ENCODE assay signal across 1 cellular context in the genomic region with DNA sequence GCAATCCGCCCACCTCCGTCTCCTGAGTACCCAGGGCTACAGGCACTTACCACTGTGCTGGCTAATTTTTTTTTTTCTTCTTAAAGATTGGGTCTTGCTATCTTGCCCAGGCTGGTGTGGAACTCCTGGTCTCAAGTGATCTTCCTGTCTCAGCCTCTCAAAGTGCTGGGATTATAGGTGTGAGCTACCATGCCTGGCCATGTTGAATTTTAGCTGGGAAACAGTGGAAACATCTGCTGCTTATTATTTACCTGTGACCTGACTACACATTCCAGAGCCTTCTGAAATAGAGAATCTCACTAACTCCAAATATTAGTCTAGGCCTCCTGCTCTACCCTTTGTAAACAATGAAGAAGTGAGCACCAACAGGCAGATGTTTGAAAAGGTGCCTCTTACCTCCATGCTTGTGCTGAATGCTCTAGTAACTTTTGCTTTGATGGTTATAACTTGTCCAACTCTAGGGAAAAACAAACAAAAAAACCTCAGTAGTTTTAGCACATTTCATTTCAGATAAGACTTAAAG.
A peak's percentile ranks its signal among the peaks of the same experiment; 100 is the strongest.
TF ChIP-seq lines count a peak whose summit lies in the region.

No MANE protein-coding gene starts in this region.

TF ChIP-seq in HepG2, 621 proteins besides CTCF, POLR2A, EP300 and RAD21 (continued from another document and continues in another):
- TF ChIP-seq, protein P1, sequence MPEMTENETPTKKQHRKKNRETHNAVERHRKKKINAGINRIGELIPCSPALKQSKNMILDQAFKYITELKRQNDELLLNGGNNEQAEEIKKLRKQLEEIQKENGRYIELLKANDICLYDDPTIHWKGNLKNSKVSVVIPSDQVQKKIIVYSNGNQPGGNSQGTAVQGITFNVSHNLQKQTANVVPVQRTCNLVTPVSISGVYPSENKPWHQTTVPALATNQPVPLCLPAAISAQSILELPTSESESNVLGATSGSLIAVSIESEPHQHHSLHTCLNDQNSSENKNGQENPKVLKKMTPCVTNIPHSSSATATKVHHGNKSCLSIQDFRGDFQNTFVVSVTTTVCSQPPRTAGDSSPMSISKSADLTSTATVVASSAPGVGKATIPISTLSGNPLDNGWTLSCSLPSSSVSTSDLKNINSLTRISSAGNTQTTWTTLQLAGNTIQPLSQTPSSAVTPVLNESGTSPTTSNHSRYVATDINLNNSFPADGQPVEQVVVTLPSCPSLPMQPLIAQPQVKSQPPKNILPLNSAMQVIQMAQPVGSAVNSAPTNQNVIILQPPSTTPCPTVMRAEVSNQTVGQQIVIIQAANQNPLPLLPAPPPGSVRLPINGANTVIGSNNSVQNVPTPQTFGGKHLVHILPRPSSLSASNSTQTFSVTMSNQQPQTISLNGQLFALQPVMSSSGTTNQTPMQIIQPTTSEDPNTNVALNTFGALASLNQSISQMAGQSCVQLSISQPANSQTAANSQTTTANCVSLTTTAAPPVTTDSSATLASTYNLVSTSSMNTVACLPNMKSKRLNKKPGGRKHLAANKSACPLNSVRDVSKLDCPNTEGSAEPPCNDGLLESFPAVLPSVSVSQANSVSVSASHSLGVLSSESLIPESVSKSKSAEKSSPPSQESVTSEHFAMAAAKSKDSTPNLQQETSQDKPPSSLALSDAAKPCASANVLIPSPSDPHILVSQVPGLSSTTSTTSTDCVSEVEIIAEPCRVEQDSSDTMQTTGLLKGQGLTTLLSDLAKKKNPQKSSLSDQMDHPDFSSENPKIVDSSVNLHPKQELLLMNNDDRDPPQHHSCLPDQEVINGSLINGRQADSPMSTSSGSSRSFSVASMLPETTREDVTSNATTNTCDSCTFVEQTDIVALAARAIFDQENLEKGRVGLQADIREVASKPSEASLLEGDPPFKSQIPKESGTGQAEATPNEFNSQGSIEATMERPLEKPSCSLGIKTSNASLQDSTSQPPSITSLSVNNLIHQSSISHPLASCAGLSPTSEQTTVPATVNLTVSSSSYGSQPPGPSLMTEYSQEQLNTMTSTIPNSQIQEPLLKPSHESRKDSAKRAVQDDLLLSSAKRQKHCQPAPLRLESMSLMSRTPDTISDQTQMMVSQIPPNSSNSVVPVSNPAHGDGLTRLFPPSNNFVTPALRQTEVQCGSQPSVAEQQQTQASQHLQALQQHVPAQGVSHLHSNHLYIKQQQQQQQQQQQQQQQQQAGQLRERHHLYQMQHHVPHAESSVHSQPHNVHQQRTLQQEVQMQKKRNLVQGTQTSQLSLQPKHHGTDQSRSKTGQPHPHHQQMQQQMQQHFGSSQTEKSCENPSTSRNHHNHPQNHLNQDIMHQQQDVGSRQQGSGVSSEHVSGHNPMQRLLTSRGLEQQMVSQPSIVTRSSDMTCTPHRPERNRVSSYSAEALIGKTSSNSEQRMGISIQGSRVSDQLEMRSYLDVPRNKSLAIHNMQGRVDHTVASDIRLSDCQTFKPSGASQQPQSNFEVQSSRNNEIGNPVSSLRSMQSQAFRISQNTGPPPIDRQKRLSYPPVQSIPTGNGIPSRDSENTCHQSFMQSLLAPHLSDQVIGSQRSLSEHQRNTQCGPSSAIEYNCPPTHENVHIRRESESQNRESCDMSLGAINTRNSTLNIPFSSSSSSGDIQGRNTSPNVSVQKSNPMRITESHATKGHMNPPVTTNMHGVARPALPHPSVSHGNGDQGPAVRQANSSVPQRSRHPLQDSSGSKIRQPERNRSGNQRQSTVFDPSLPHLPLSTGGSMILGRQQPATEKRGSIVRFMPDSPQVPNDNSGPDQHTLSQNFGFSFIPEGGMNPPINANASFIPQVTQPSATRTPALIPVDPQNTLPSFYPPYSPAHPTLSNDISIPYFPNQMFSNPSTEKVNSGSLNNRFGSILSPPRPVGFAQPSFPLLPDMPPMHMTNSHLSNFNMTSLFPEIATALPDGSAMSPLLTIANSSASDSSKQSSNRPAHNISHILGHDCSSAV (CRISPR knock-in tag; IDR thresholded peaks at IDR 0.05; ENCODE audit: borderline replicate concordance), result no peak
- TF ChIP-seq MIER3 (CRISPR knock-in tag; IDR thresholded peaks at IDR 0.05; ENCODE audit: borderline replicate concordance) (no peak), CCAR2 (optimal IDR thresholded peaks at IDR 0.05; ENCODE audit: low read depth, low read length) (no peak), SRY (CRISPR knock-in tag; IDR thresholded peaks at IDR 0.05) (no peak), GABPA (IDR thresholded peaks at IDR 0.05; ENCODE audit: low read depth, low read length) (no peak), GABPA (CRISPR knock-in tag; IDR thresholded peaks at IDR 0.05; ENCODE audit: low read depth) (peak; percentile 49), KLF9 (CRISPR knock-in tag; IDR thresholded peaks at IDR 0.05; ENCODE audit: low read depth) (no peak), YEATS2 (CRISPR knock-in tag; IDR thresholded peaks at IDR 0.05; ENCODE audit: borderline replicate concordance) (no peak), ZNF577 (CRISPR knock-in tag; IDR thresholded peaks at IDR 0.05; ENCODE audit: borderline replicate concordance, low read depth) (no peak), ARID2 (CRISPR knock-in tag; IDR thresholded peaks at IDR 0.05; ENCODE audit: borderline replicate concordance) (no peak), PHF20 (CRISPR knock-in tag; IDR thresholded peaks at IDR 0.05) (no peak), KMT2B (CRISPR knock-in tag; IDR thresholded peaks at IDR 0.05) (no peak), ZMYM3 (CRISPR knock-in tag; IDR thresholded peaks at IDR 0.05) (peak; percentile 90), GPBP1L1 (CRISPR knock-in tag; IDR thresholded peaks at IDR 0.05) (no peak), HOXA9 (CRISPR knock-in tag; IDR thresholded peaks at IDR 0.05; ENCODE audit: borderline replicate concordance) (0 out of 2 replicates have a peak, but pooled peaks have one; percentile 41), GLMP (CRISPR knock-in tag; IDR thresholded peaks at IDR 0.05; ENCODE audit: borderline replicate concordance) (no peak), HMG20A (CRISPR knock-in tag; IDR thresholded peaks at IDR 0.05; ENCODE audit: borderline replicate concordance) (peak; percentile 83), CBX1 (IDR thresholded peaks at IDR 0.05; ENCODE audit: low read depth) (no peak), MYNN (CRISPR knock-in tag; IDR thresholded peaks at IDR 0.05; ENCODE audit: low read depth) (no peak), NFIC (IDR thresholded peaks at IDR 0.05; ENCODE audit: low read length) (peak; percentile 95), SCMH1 (CRISPR knock-in tag; IDR thresholded peaks at IDR 0.05; ENCODE audit: borderline replicate concordance) (no peak), ZNF83 (CRISPR knock-in tag; IDR thresholded peaks at IDR 0.05; ENCODE audit: borderline replicate concordance) (no peak), MXD4 (CRISPR knock-in tag; IDR thresholded peaks at IDR 0.05) (no peak), KAT8 (CRISPR knock-in tag; IDR thresholded peaks at IDR 0.05) (no peak), ZBTB8A (CRISPR knock-in tag; IDR thresholded peaks at IDR 0.05; ENCODE audit: borderline replicate concordance, low read depth) (no peak), BRD4 (CRISPR knock-in tag; IDR thresholded peaks at IDR 0.05) (no peak), PHB2 (IDR thresholded peaks at IDR 0.05; ENCODE audit: partially characterized antibody) (no peak), GTF2F1 (IDR thresholded peaks at IDR 0.05; ENCODE audit: low read length) (no peak), RBAK (CRISPR knock-in tag; IDR thresholded peaks at IDR 0.05) (no peak), ZFP82 (CRISPR knock-in tag; IDR thresholded peaks at IDR 0.05; ENCODE audit: borderline replicate concordance) (no peak), ZNF496 (CRISPR knock-in tag; IDR thresholded peaks at IDR 0.05; ENCODE audit: insufficient replicate concordance) (no peak), ZNF749 (CRISPR knock-in tag; IDR thresholded peaks at IDR 0.05; ENCODE audit: borderline replicate concordance) (no peak), SNAI1 (CRISPR knock-in tag; IDR thresholded peaks at IDR 0.05; ENCODE audit: borderline replicate concordance) (no peak), ZNF569 (CRISPR knock-in tag; IDR thresholded peaks at IDR 0.05; ENCODE audit: borderline replicate concordance) (no peak), PHF5A (CRISPR knock-in tag; IDR thresholded peaks at IDR 0.05; ENCODE audit: low read depth, unreplicated experiment) (peak; percentile 53), ZFP1 (CRISPR knock-in tag; IDR thresholded peaks at IDR 0.05) (peak; percentile 77; the same call in 1 of the 2 replicates), NPAS2 (CRISPR knock-in tag; IDR thresholded peaks at IDR 0.05; ENCODE audit: borderline replicate concordance) (no peak), PTBP1 (IDR thresholded peaks at IDR 0.05; ENCODE audit: low read depth, low read length, poor library complexity, severe bottlenecking) (no peak), JDP2 (CRISPR knock-in tag; IDR thresholded peaks at IDR 0.05; ENCODE audit: borderline replicate concordance) (no peak), ATAD3A (CRISPR knock-in tag; IDR thresholded peaks at IDR 0.05) (no peak), PAX8 (CRISPR knock-in tag; IDR thresholded peaks at IDR 0.05; ENCODE audit: borderline replicate concordance) (no peak), ZNF468 (CRISPR knock-in tag; IDR thresholded peaks at IDR 0.05) (no peak), MEIS1 (CRISPR knock-in tag; IDR thresholded peaks at IDR 0.05; ENCODE audit: borderline replicate concordance) (peak; percentile 44; the same call in 1 of the 2 replicates), HNRNPH1 (optimal IDR thresholded peaks at IDR 0.05; ENCODE audit: low read depth, low read length) (no peak), SIX1 (CRISPR knock-in tag; IDR thresholded peaks at IDR 0.05; ENCODE audit: borderline replicate concordance) (peak; percentile 67; the same call in 1 of the 2 replicates), ZNF720 (CRISPR knock-in tag; IDR thresholded peaks at IDR 0.05) (no peak)
- TF ChIP-seq, protein P2, sequence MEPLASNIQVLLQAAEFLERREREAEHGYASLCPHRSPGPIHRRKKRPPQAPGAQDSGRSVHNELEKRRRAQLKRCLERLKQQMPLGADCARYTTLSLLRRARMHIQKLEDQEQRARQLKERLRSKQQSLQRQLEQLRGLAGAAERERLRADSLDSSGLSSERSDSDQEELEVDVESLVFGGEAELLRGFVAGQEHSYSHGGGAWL (CRISPR knock-in tag; IDR thresholded peaks at IDR 0.05), result no peak
- TF ChIP-seq, protein P3, sequence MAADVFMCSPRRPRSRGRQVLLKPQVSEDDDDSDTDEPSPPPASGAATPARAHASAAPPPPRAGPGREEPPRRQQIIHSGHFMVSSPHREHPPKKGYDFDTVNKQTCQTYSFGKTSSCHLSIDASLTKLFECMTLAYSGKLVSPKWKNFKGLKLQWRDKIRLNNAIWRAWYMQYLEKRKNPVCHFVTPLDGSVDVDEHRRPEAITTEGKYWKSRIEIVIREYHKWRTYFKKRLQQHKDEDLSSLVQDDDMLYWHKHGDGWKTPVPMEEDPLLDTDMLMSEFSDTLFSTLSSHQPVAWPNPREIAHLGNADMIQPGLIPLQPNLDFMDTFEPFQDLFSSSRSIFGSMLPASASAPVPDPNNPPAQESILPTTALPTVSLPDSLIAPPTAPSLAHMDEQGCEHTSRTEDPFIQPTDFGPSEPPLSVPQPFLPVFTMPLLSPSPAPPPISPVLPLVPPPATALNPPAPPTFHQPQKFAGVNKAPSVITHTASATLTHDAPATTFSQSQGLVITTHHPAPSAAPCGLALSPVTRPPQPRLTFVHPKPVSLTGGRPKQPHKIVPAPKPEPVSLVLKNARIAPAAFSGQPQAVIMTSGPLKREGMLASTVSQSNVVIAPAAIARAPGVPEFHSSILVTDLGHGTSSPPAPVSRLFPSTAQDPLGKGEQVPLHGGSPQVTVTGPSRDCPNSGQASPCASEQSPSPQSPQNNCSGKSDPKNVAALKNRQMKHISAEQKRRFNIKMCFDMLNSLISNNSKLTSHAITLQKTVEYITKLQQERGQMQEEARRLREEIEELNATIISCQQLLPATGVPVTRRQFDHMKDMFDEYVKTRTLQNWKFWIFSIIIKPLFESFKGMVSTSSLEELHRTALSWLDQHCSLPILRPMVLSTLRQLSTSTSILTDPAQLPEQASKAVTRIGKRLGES (CRISPR knock-in tag; IDR thresholded peaks at IDR 0.05; ENCODE audit: borderline replicate concordance), result no peak
- TF ChIP-seq, protein P4, sequence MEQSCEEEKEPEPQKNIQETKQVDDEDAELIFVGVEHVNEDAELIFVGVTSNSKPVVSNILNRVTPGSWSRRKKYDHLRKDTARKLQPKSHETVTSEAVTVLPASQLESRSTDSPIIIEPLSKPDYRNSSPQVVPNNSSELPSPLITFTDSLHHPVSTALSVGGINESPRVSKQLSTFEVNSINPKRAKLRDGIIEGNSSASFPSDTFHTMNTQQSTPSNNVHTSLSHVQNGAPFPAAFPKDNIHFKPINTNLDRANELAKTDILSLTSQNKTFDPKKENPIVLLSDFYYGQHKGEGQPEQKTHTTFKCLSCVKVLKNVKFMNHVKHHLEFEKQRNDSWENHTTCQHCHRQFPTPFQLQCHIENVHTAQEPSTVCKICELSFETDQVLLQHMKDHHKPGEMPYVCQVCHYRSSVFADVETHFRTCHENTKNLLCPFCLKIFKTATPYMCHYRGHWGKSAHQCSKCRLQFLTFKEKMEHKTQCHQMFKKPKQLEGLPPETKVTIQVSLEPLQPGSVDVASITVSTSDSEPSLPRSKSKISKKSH (CRISPR knock-in tag; IDR thresholded peaks at IDR 0.05; ENCODE audit: borderline replicate concordance), result no peak
